In genomic region chr4:28354874-28355273, GRCh38 we compare ENCODE assay signal across 36 cellular contexts.
A peak's percentile ranks its signal among the peaks of the same experiment; 100 is the strongest.
DNase-seq lines count a peak whose midpoint lies in the region; ATAC-seq and TF ChIP-seq lines count a peak whose summit lies in the region.
"Had no signal": no experiment of that assay in that cellular context is flagged by ENCODE, and none has a peak within 500 bp of the region (broad histone marks: within the 10 kb centered on the region; RNA-seq: fewer than 3 reads in every experiment).

No MANE protein-coding gene starts in this region.

- H3K36me3 Mint-ChIP-seq in glutamatergic neuron (ENCODE audit: unreplicated experiment) = no peaks in the 10 kb centered on the region
- H3K36me3 Mint-ChIP-seq: activated naive CD8-positive, alpha-beta T cell treated with anti-CD3 and anti-CD28 coated beads for 36 hours; CD4-positive, alpha-beta memory T cell had no signal

- H3K4me3 Mint-ChIP-seq in glutamatergic neuron (ENCODE audit: unreplicated experiment) = peak overlapping the region; percentile 46
- H3K4me3 Mint-ChIP-seq: activated CD4-positive, alpha-beta T cell treated with anti-CD3 and anti-CD28 coated beads, Interleukin-2, amount 10 ng/mL, durations not matched to agents 24 days and 14 days; activated naive CD8-positive, alpha-beta T cell treated with anti-CD3 and anti-CD28 coated beads for 36 hours; activated T-cell treated with anti-CD3 and anti-CD28 coated beads, Interleukin-2, amount 50 U/mL, for 24 hours; CD4-positive, alpha-beta memory T cell; neural crest cell; stimulated activated naive CD8-positive, alpha-beta T cell treated with anti-CD3 and anti-CD28 coated beads, Interleukin-15, Interleukin-2, amounts not matched to agents 100 ng/mL and 50 ng/mL, for 24 hours had no signal

- H3K27ac ChIP-seq in A673 (ENCODE audit: low read depth, low read length, poor library complexity, severe bottlenecking) = no peak overlapping the region
- no peak overlapping the region for H3K27ac ChIP-seq in gastrocnemius medialis
- H3K27ac ChIP-seq: KMS-11, parathyroid adenoma, Peyer's patch, spleen, uterus, VCaP had no signal

- TF ChIP-seq POLR2A in gastrocnemius medialis (IDR thresholded peaks at IDR 0.05) = no peak

- H3K9me3 ChIP-seq in A673 (ENCODE audit: low read depth, low read length, poor library complexity, severe bottlenecking) = peaks cover 9% of the 10 kb centered on the region
- H3K9me3 ChIP-seq in gastrocnemius medialis = no peaks in the 10 kb centered on the region
- H3K9me3 ChIP-seq in HAP-1 = no peaks in the 10 kb centered on the region
- H3K9me3 ChIP-seq: uterus had no signal

- ATAC-seq in gastrocnemius medialis = no peak
- ATAC-seq: left ventricle myocardium superior, right cardiac atrium had no signal

- no peaks in the 10 kb centered on the region for H3K27me3 ChIP-seq in A673 (replicated peaks; ENCODE audit: insufficient read depth, low read depth, low read length, poor library complexity)
- H3K27me3 ChIP-seq in gastrocnemius medialis = no peaks in the 10 kb centered on the region
- no peaks in the 10 kb centered on the region for H3K27me3 ChIP-seq in HAP-1 (ENCODE audit: low read depth)
- H3K27me3 ChIP-seq: Peyer's patch, spleen, uterus had no signal

- no peaks in the 10 kb centered on the region for H3K9me3 Mint-ChIP-seq in glutamatergic neuron (ENCODE audit: unreplicated experiment)
- H3K9me3 Mint-ChIP-seq: activated CD4-positive, alpha-beta T cell treated with anti-CD3 and anti-CD28 coated beads, Interleukin-2, amount 10 ng/mL, durations not matched to agents 24 days and 14 days had no signal

- TF ChIP-seq CTCF in A673 (conservative IDR thresholded peaks at IDR 0.05; ENCODE audit: low read depth, low read length) (no peak), glutamatergic neuron (IDR thresholded peaks at IDR 0.05; ENCODE audit: partially characterized antibody, unreplicated experiment) (no peak), gastrocnemius medialis (IDR thresholded peaks at IDR 0.05 in 4 of 5, conservative IDR thresholded peaks at IDR 0.05 in 1 of 5) (no peak)

- H3K27me3 Mint-ChIP-seq in glutamatergic neuron (ENCODE audit: unreplicated experiment) = no peaks in the 10 kb centered on the region
- H3K27me3 Mint-ChIP-seq: activated CD4-positive, alpha-beta T cell treated with anti-CD3 and anti-CD28 coated beads, Interleukin-2, amount 10 ng/mL, durations not matched to agents 24 days and 14 days; activated naive CD8-positive, alpha-beta T cell treated with anti-CD3 and anti-CD28 coated beads for 36 hours; activated T-cell treated with anti-CD3 and anti-CD28 coated beads, Interleukin-2, amount 50 U/mL, for 24 hours; CD4-positive, alpha-beta memory T cell; stimulated activated naive CD8-positive, alpha-beta T cell treated with anti-CD3 and anti-CD28 coated beads, Interleukin-15, Interleukin-2, amounts not matched to agents 100 ng/mL and 50 ng/mL, for 24 hours had no signal

- intact Hi-C loops in A673 (cut with micrococcal nuclease; ENCODE audit: unreplicated experiment) (loop anchor here (5.0 kb wide), 1 partner anchor 493 kb away; no protein-coding TSS in a partner anchor), gastrocnemius medialis (cut with DNase I; ENCODE audit: low total_unique reads) (no loop called here)

- CTCF ChIA-PET in A673 (lab: Charles Lee) = no interaction called here

- H3K27ac Mint-ChIP-seq in glutamatergic neuron (ENCODE audit: unreplicated experiment) = peak overlapping the region; percentile 94
- H3K27ac Mint-ChIP-seq: activated CD4-positive, alpha-beta T cell treated with anti-CD3 and anti-CD28 coated beads, Interleukin-2, amount 10 ng/mL, durations not matched to agents 24 days and 14 days; activated naive CD8-positive, alpha-beta T cell treated with anti-CD3 and anti-CD28 coated beads for 36 hours; activated T-cell treated with anti-CD3 and anti-CD28 coated beads, Interleukin-2, amount 50 U/mL, for 24 hours; CD4-positive, alpha-beta memory T cell; stimulated activated naive CD8-positive, alpha-beta T cell treated with anti-CD3 and anti-CD28 coated beads, Interleukin-15, Interleukin-2, amounts not matched to agents 100 ng/mL and 50 ng/mL, for 24 hours had no signal

- in situ Hi-C loops in gastrocnemius medialis (cut with MboI; ENCODE audit: low sequenced_read_pairs in 4 of 4) = no loop called here
- in situ Hi-C loops in HAP-1 (cut with MboI; ENCODE audit: low sequenced_read_pairs) = no loop called here

- H3K4me1 ChIP-seq in A673 (ENCODE audit: insufficient read depth, low read length, poor library complexity, severe bottlenecking) (peaks cover 40% of the 10 kb centered on the region), gastrocnemius medialis (no peaks in the 10 kb centered on the region), HAP-1 (no peaks in the 10 kb centered on the region)
- H3K4me1 ChIP-seq: parathyroid adenoma, Peyer's patch, spleen, uterus had no signal

- DNase-seq in A673 (ENCODE audit: low spot score) (peak; percentile 92), NCI-H128 (lab: John Stamatoyannopoulos, UW; ENCODE audit: unreplicated experiment) (peak; percentile 4), NCI-H82 (lab: John Stamatoyannopoulos, UW) (peak; percentile 67), glutamatergic neuron (no peak), gastrocnemius medialis (no peak), HAP-1 (ENCODE audit: low spot score in 2 of 2) (no peak), GM19240 (ENCODE audit: insufficient read length, low spot score) (no peak)
- DNase-seq in activated CD4-positive, alpha-beta T cell treated with anti-CD3 and anti-CD28 coated beads, Interleukin-2, amount 50 U/mL, for 4 hours = no peak
- DNase-seq: activated CD4-positive, alpha-beta T cell treated with anti-CD3 and anti-CD28 coated beads, Interleukin-2, amount 10 ng/mL, durations not matched to agents 24 days and 14 days; activated gamma-delta T cell; activated naive CD8-positive, alpha-beta T cell treated with anti-CD3 and anti-CD28 coated beads for 36 hours; activated T-cell treated with anti-CD3 and anti-CD28 coated beads, Interleukin-2, amount 50 U/mL, for 24 hours; AML-193; anterior cingulate cortex; CD4-positive, alpha-beta memory T cell; DMS 273 treated with DMSO at 0.1 percent for 48 hours; effector memory CD4-positive, alpha-beta T cell; head of caudate nucleus; islet precursor cell; left ventricle myocardium superior; MM.1S; NCI-H146; NCI-H2171; Peyer's patch; right cardiac atrium; SIG-M5; spleen; stimulated activated CD4-positive, alpha-beta T cell treated with anti-CD3 and anti-CD28 coated beads, Interleukin-2, amount 100 ng/mL, for 24 hours; SW 1271; T-helper 9 cell; uterus had no signal

- no TSS peak for BruUV-seq in A673 (replicated peaks; lab: Mats Ljungman, UMichigan)

- H3K4me3 ChIP-seq in A673 (ENCODE audit: low read depth, low read length, poor library complexity, severe bottlenecking) (no peak overlapping the region), gastrocnemius medialis (no peak overlapping the region), HAP-1 (no peak overlapping the region)
- H3K4me3 ChIP-seq: Peyer's patch, spleen, uterus had no signal

- H3K36me3 ChIP-seq in A673 (ENCODE audit: insufficient read depth, low read length, poor library complexity, severe bottlenecking) (no peaks in the 10 kb centered on the region), gastrocnemius medialis (no peaks in the 10 kb centered on the region), HAP-1 (replicated peaks) (no peaks in the 10 kb centered on the region)
- H3K36me3 ChIP-seq: Peyer's patch, spleen had no signal

- H3K4me1 Mint-ChIP-seq in glutamatergic neuron (ENCODE audit: low read depth, unreplicated experiment) = peaks cover 22% of the 10 kb centered on the region
- H3K4me1 Mint-ChIP-seq: activated CD4-positive, alpha-beta T cell treated with anti-CD3 and anti-CD28 coated beads, Interleukin-2, amount 10 ng/mL, durations not matched to agents 24 days and 14 days; activated naive CD8-positive, alpha-beta T cell treated with anti-CD3 and anti-CD28 coated beads for 36 hours; CD4-positive, alpha-beta memory T cell had no signal

- POLR2A ChIA-PET in A673 (lab: Charles Lee; ENCODE audit: low non-redundant PET) = no interaction called here

Comparison
In these comparisons a context has a peak if more than half of its experiments do, and no peak if none do; other contexts are left out.
1. DNase-seq: peak in A673 (single experiment), NCI-H128 (single experiment) and NCI-H82 (single experiment); none in glutamatergic neuron (single experiment), gastrocnemius medialis (0 of 2), HAP-1 (0 of 2), activated CD4-positive, alpha-beta T cell treated with anti-CD3 and anti-CD28 coated beads, Interleukin-2, amount 50 U/mL, for 4 hours (0 of 2) and GM19240 (single experiment).